In the genomic region with DNA sequence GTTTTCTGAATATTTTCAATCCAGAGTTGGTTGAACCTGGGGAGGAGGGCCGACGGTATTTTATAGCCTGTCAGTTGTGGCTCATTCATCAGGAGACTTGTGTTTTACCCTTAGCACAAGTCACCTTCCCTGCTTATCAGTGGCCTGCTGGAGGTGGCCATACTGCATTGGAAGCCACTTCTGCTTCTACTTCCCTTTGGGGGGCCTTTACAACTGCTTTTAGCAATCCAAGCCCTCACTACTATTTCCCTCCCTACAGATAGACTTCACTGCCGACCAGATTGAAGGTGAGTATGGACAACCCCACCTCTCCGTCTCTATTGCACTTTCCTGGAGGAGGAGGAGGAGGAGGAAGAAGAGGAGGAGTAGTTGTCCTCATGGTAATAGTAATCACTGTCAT, we compare ENCODE assay signal across 31 cellular contexts. TPM values are rescaled to one million over a fixed set of nuclear protein-coding genes. Genes with fewer than 3 reads are reported as not detected.
"Had no signal": no experiment of that assay in that cellular context is flagged by ENCODE, and none has a peak within 500 bp of the region (broad histone marks: within the 10 kb centered on the region; RNA-seq: fewer than 3 reads in every experiment).

No MANE protein-coding gene starts in this region.

- DNase-seq: dermis blood vessel endothelial cell; effector memory CD4-positive, alpha-beta T cell; foreskin keratinocyte; heart left ventricle; kidney; left lung; mesenchymal stem cell; mucosa of descending colon; naive B cell; pancreas; retina; stimulated activated CD4-positive, alpha-beta T cell treated with anti-CD3 and anti-CD28 coated beads, Interleukin-12 subunit alpha, Interleukin-12 subunit beta, amount 100 ng/mL, for 4 hours; stimulated activated CD4-positive, alpha-beta T cell treated with anti-CD3 and anti-CD28 coated beads, Interleukin-1b, Interleukin-23, amount 100 ng/mL, for 48 hours; stimulated activated CD4-positive, alpha-beta T cell treated with anti-CD3 and anti-CD28 coated beads, Interleukin-4, amount 100 ng/mL, for 1 hour; stimulated activated CD8-positive, alpha-beta memory T cell treated with anti-CD3 and anti-CD28 coated beads, Interleukin-4, amount 100 ng/mL, for 48 hours; stimulated activated naive CD4-positive, alpha-beta T cell; stomach; thyroid gland; trophoblast cell had no signal

- FAIRE-seq: kidney, pancreas had no signal

- H2AFZ ChIP-seq: hepatocyte had no signal

- ATAC-seq: foreskin keratinocyte; gastroesophageal sphincter; heart left ventricle; left lung; mucosa of descending colon; natural killer cell treated with Interleukin-12 subunit alpha and Interleukin-12 subunit beta and Interleukin-15 and Interleukin-18, amount 100 ng/mL, for 72 hours; pancreas; sciatic nerve had no signal

- H3K79me2 ChIP-seq: hepatocyte had no signal

- H3K9me3 ChIP-seq: esophagus muscularis mucosa, gastroesophageal sphincter, heart left ventricle, left lung, mucosa of descending colon, neutrophil, pancreas, stomach, thyroid gland had no signal

- H3K36me3 ChIP-seq: esophagus muscularis mucosa, gastroesophageal sphincter, heart left ventricle, left lung, neutrophil, pancreas, stomach, thyroid gland had no signal

- H3K4me2 ChIP-seq: hepatocyte, smooth muscle cell had no signal

- H3K27me3 ChIP-seq: esophagus muscularis mucosa, gastroesophageal sphincter, heart left ventricle, hepatocyte, left lung, pancreas, stomach, thyroid gland had no signal

- H3K4me1 ChIP-seq: foreskin keratinocyte, gastroesophageal sphincter, pancreas had no signal

- H3K4me3 ChIP-seq: esophagus muscularis mucosa, gastroesophageal sphincter, heart left ventricle, hepatocyte, left lung, mucosa of descending colon, pancreas, smooth muscle cell, stomach, thyroid gland had no signal

- H3K27ac ChIP-seq: esophagus muscularis mucosa, foreskin keratinocyte, gastroesophageal sphincter, heart left ventricle, hepatocyte, left lung, neutrophil, pancreas, stomach had no signal

RNA-seq across cellular contexts. Expression of a gene that starts 4.4 kb away (rescaled TPM):
- total RNA-seq: epithelial cell of proximal tubule, fibroblast of lung, foreskin keratinocyte, kidney, neural crest cell, subcutaneous adipose tissue, ureter had no signal
- polyA plus RNA-seq: foreskin keratinocyte had no signal
